Comparison of ENCODE assay signal across 8 cellular contexts in genomic region chr17:7923290-7923628, GRCh38. TPM values are rescaled to one million over a fixed set of nuclear protein-coding genes. Genes with fewer than 3 reads are reported as not detected.
DNase-seq lines count a peak whose midpoint lies in the region; ATAC-seq lines count a peak whose summit lies in the region.

No MANE protein-coding gene starts in this region.

- peak overlapping the region; percentile 76 to 82 for H3K9ac ChIP-seq in duodenal mucosa (ENCODE audit: low read depth in 1 of 2, low read length in 2 of 2)

- H3K4me3 Mint-ChIP-seq in stimulated activated naive CD8-positive, alpha-beta T cell treated with anti-CD3 and anti-CD28 coated beads, Interleukin-15, Interleukin-2, amounts not matched to agents 100 ng/mL and 50 ng/mL, for 24 hours = peak overlapping the region; percentile 63
- H3K4me3 Mint-ChIP-seq in naive B cell = peak overlapping the region; percentile 74 to 93 (median 89)

- H3K4me1 Mint-ChIP-seq in stimulated activated naive CD8-positive, alpha-beta T cell treated with anti-CD3 and anti-CD28 coated beads, Interleukin-15, Interleukin-2, amounts not matched to agents 100 ng/mL and 50 ng/mL, for 24 hours (ENCODE audit: low read depth) = peaks cover 21% of the 10 kb centered on the region
- peaks cover 11 to 24% (median 15%) of the 10 kb centered on the region in 3 donors for H3K4me1 Mint-ChIP-seq in naive B cell

- no peak for DNase-seq in stimulated activated naive CD8-positive, alpha-beta T cell treated with anti-CD3 and anti-CD28 coated beads, Interleukin-15, Interleukin-2, amounts not matched to agents 100 U/mL and 50 U/mL, for 24 hours
- DNase-seq in naive B cell (no peak), NCI-H1092 treated with DMSO at 0.1 percent for 48 hours (lab: John Stamatoyannopoulos, UW) (no peak), germinal center (ENCODE audit: low spot score) (no peak)
- DNase-seq in stimulated activated CD4-positive, alpha-beta T cell treated with anti-CD3 and anti-CD28 coated beads, Interleukin-2, amount 100 ng/mL, for 24 hours = no peak

- peak overlapping the region; percentile 15 for H3K27ac ChIP-seq in duodenal mucosa (ENCODE audit: low read depth, low read length)

- ATAC-seq in stimulated activated naive CD8-positive, alpha-beta T cell treated with anti-CD3 and anti-CD28 coated beads, Interleukin-15, Interleukin-2, amounts not matched to agents 100 U/mL and 50 U/mL, for 24 hours = no peak
- ATAC-seq in naive B cell (ENCODE audit: low read depth in 2 of 2) = peak in 1 of 2 donors; percentile 4
- no peak for ATAC-seq in HG02973 (IDR thresholded peaks at IDR 0.05; ENCODE audit: unreplicated experiment)

- H3K27ac Mint-ChIP-seq in stimulated activated naive CD8-positive, alpha-beta T cell treated with anti-CD3 and anti-CD28 coated beads, Interleukin-15, Interleukin-2, amounts not matched to agents 100 ng/mL and 50 ng/mL, for 24 hours = no peak overlapping the region
- H3K27ac Mint-ChIP-seq in naive B cell = peak overlapping the region in 3 of 6 donors; percentile 47 to 87 (median 65)

- H3K4me1 ChIP-seq in duodenal mucosa (ENCODE audit: control insufficient read depth in 1 of 2, insufficient read depth in 2 of 2, low read length in 2 of 2) = peaks cover 12 to 16% of the 10 kb centered on the region in 2 donors

- H3K27me3 ChIP-seq in duodenal mucosa (ENCODE audit: control insufficient read depth in 1 of 2, insufficient read depth in 2 of 2, low read length in 2 of 2) = no peaks in the 10 kb centered on the region

- peaks cover 9% of the 10 kb centered on the region for H3K36me3 Mint-ChIP-seq in stimulated activated naive CD8-positive, alpha-beta T cell treated with anti-CD3 and anti-CD28 coated beads, Interleukin-15, Interleukin-2, amounts not matched to agents 100 ng/mL and 50 ng/mL, for 24 hours (ENCODE audit: low read depth)
- no peaks in the 10 kb centered on the region for H3K36me3 Mint-ChIP-seq in naive B cell

- H3K27me3 Mint-ChIP-seq in stimulated activated naive CD8-positive, alpha-beta T cell treated with anti-CD3 and anti-CD28 coated beads, Interleukin-15, Interleukin-2, amounts not matched to agents 100 ng/mL and 50 ng/mL, for 24 hours = no peaks in the 10 kb centered on the region
- H3K27me3 Mint-ChIP-seq in naive B cell = no peaks in the 10 kb centered on the region

- no peaks in the 10 kb centered on the region for H3K9me3 ChIP-seq in duodenal mucosa (ENCODE audit: control insufficient read depth in 1 of 2, low read length in 2 of 2)

- no peaks in the 10 kb centered on the region for H3K36me3 ChIP-seq in duodenal mucosa (ENCODE audit: control insufficient read depth in 1 of 2, insufficient read depth in 2 of 2, low read length in 2 of 2)

- H3K4me3 ChIP-seq in duodenal mucosa (ENCODE audit: low read depth in 1 of 2, low read length in 2 of 2) = peak overlapping the region; percentile 68 to 76

- no peaks in the 10 kb centered on the region for H3K9me3 Mint-ChIP-seq in stimulated activated naive CD8-positive, alpha-beta T cell treated with anti-CD3 and anti-CD28 coated beads, Interleukin-15, Interleukin-2, amounts not matched to agents 100 ng/mL and 50 ng/mL, for 24 hours
- H3K9me3 Mint-ChIP-seq in naive B cell = no peaks in the 10 kb centered on the region

RNA-seq across cellular contexts. Expression of gene KCNAB3, which starts 6.4 kb away (rescaled TPM):
- polyA plus RNA-seq in naive B cell (ENCODE audit: low read depth in 6 of 6) = under 1 TPM in 1 of 6 donors, not detected in 5; 0.15 TPM

RNA-seq across cellular contexts. Expression of gene RNF227, which starts 7.2 kb away (rescaled TPM):
- polyA plus RNA-seq in naive B cell (ENCODE audit: low read depth in 6 of 6) = 1 to 10 TPM in 5 of 6 donors, under 1 TPM in 1; 0.60 to 5.2 (median 2.9) TPM

RNA-seq across cellular contexts. Expression of gene TRAPPC1, which starts 8.5 kb away (rescaled TPM):
- polyA plus RNA-seq in naive B cell (ENCODE audit: low read depth in 6 of 6) = 100 to 1,000 TPM; 202 to 349 (median 224) TPM

RNA-seq across cellular contexts. Expression of gene CNTROB, which starts 8.7 kb away (rescaled TPM):
- polyA plus RNA-seq in naive B cell (ENCODE audit: low read depth in 6 of 6) = 10 to 100 TPM in 1 of 6 donors, 1 to 10 TPM in 5; 3.3 to 14.2 (median 7.6) TPM

RNA-seq across cellular contexts. Expression of gene CHD3, which starts 34.7 kb away (rescaled TPM):
- 1 to 10 TPM in 5 of 6 donors, under 1 TPM in 1; 0.06 to 8.0 (median 3.4) TPM for polyA plus RNA-seq in naive B cell (ENCODE audit: low read depth in 6 of 6)
